Comparison of ENCODE assay signal across 11 cellular contexts in the genomic region with DNA sequence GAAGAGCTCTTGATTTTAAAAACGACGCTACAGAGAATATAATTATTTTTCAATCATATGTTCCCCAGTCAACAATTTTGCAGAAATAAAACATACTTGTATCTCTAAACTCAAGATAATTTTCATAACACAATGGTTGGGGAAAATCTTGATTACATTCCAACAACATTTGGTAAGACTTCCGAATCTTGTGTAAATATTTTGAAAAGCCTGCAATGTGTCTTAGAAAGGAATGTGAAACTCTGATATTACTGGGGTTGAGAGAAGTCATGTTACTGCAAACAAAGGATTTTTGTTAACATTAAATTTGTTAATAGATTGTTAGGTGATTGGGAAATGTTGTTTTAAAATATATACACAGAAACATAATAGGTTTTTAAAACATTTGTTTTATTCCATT.
"Had no signal": no experiment of that assay in that cellular context is flagged by ENCODE, and none has a peak within 500 bp of the region (broad histone marks: within the 10 kb centered on the region; RNA-seq: fewer than 3 reads in every experiment).

No MANE protein-coding gene starts in this region.

- FAIRE-seq: urothelium cell line had no signal

- DNase-seq: activated CD4-positive, alpha-beta memory T cell treated with anti-CD3 and anti-CD28 coated beads for 36 hours; activated effector memory CD4-positive, alpha-beta T cell treated with anti-CD3 and anti-CD28 coated beads, Interleukin-2, amount 50 U/mL, for 16 hours; activated T-cell treated with anti-CD3 and anti-CD28 coated beads, Interleukin-2, amount 50 U/mL, for 4 hours; amygdala; glutamatergic neuron; left colon; nephron progenitor cell had no signal

- H3K4me1 ChIP-seq: breast epithelium had no signal

- H3K27ac ChIP-seq: breast epithelium, skin epidermis had no signal

- H3K9me3 ChIP-seq: breast epithelium had no signal

- ATAC-seq: activated naive CD4-positive, alpha-beta T cell treated with anti-CD3 and anti-CD28 coated beads, Interleukin-2, amount 50 U/mL, for 72 hours; activated T-cell treated with anti-CD3 and anti-CD28 coated beads, Interleukin-2, amount 50 U/mL, for 4 hours; left colon had no signal

- H3K27me3 ChIP-seq: breast epithelium had no signal

- H3K4me3 ChIP-seq: breast epithelium, skin epidermis had no signal

- H3K36me3 ChIP-seq: breast epithelium had no signal
